ENCODE assay signal across 18 cellular contexts in the genomic region with DNA sequence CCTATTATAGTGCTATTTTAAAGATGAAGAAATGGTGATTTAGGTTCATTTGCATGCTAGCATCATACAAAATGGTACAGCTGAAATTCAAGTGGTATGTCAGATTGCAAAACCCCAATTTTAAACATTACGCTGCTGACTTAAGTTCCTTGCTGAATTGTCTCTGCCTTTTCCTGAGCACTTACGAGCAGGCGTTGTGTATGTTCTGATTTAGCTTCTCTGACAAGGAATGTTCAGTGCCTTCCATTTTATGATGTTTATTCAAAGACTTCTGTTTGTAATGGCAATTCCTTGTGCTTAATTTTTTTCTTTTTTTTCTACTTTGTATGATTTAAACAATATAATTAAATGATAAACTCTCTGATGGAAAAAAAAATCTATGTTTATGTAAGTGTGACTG.
DNase-seq lines count a peak whose midpoint lies in the region; ATAC-seq and TF ChIP-seq lines count a peak whose summit lies in the region.
"Had no signal": no experiment of that assay in that cellular context is flagged by ENCODE, and none has a peak within 500 bp of the region (broad histone marks: within the 10 kb centered on the region; RNA-seq: fewer than 3 reads in every experiment).

No MANE protein-coding gene starts in this region.

- H3K27me3 ChIP-seq in PC-9 (ENCODE audit: insufficient read depth, low read depth) (no peaks in the 10 kb centered on the region), muscle layer of duodenum (ENCODE audit: low read depth, low read length) (no peaks in the 10 kb centered on the region), transverse colon (no peaks in the 10 kb centered on the region)

- BruUV-seq in PC-9 (replicated peaks; lab: Mats Ljungman, UMichigan) = no TSS peak

- peak overlapping the region; percentile 75; the same call in 1 of the 2 replicates for H3K27ac ChIP-seq in PC-9
- peak overlapping the region; percentile 32 for H3K27ac ChIP-seq in muscle layer of duodenum (ENCODE audit: low read length)
- H3K27ac ChIP-seq in transverse colon = peak overlapping the region; percentile 53 to 72 (median 62)

- no peaks in the 10 kb centered on the region for H3K36me3 ChIP-seq in PC-9 (ENCODE audit: low read depth)
- no peaks in the 10 kb centered on the region for H3K36me3 ChIP-seq in muscle layer of duodenum (ENCODE audit: control insufficient read depth in 1 of 2, insufficient read depth in 2 of 2, low read length in 2 of 2)
- H3K36me3 ChIP-seq in transverse colon = no peaks in the 10 kb centered on the region

- no peak overlapping the region for H3K4me3 ChIP-seq in PC-9
- no peak overlapping the region for H3K4me3 ChIP-seq in fibroblast of villous mesenchyme (ENCODE audit: low read depth, low read length)
- H3K4me3 ChIP-seq in muscle layer of duodenum (ENCODE audit: low read depth in 1 of 2, low read length in 2 of 2) = no peak overlapping the region
- H3K4me3 ChIP-seq in transverse colon = no peak overlapping the region
- H3K4me3 ChIP-seq: K562 had no signal

- in situ Hi-C loops in transverse colon (cut with MboI; ENCODE audit: low pct_ligation_motif_present in 1 of 4, low pct_unique_long_range_greater_than_20kb in 1 of 4, low sequenced_read_pairs in 3 of 4) = no loop called here

- no peak overlapping the region for H3K4me2 ChIP-seq in PC-9

- H3K79me2 ChIP-seq in PC-9 (ENCODE audit: low read depth) = no peaks in the 10 kb centered on the region

- H3K9me2 ChIP-seq in PC-9 (ENCODE audit: insufficient read depth) = 0 out of 2 replicates have a peak, but pooled peaks cover 4% of the 10 kb centered on the region

- H3K9me3 ChIP-seq in PC-9 (ENCODE audit: insufficient read depth, low read depth) (no peaks in the 10 kb centered on the region), muscle layer of duodenum (ENCODE audit: control insufficient read depth in 1 of 2, low read length in 2 of 2) (no peaks in the 10 kb centered on the region), transverse colon (no peaks in the 10 kb centered on the region)

- intact Hi-C loops in PC-9 (cut with micrococcal nuclease; ENCODE audit: unreplicated experiment) (loop anchor here (5.0 to 10.0 kb wide), 2 partner anchors 41 to 113 kb away; no protein-coding TSS in a partner anchor), transverse colon (cut with DNase I; ENCODE audit: low total_unique reads) (no loop called here)

- no peak for ATAC-seq in HG03175 (IDR thresholded peaks at IDR 0.05; ENCODE audit: unreplicated experiment)
- ATAC-seq in HG03135 (IDR thresholded peaks at IDR 0.05; ENCODE audit: unreplicated experiment) = no peak
- ATAC-seq: K562 had no signal

- no peak for TF ChIP-seq CTCF in PC-9 (conservative IDR thresholded peaks at IDR 0.05)
- TF ChIP-seq CTCF in fibroblast of villous mesenchyme (IDR thresholded peaks at IDR 0.05; ENCODE audit: insufficient read depth, low read depth, low read length) = no peak
- TF ChIP-seq CTCF in transverse colon (IDR thresholded peaks at IDR 0.05) = no peak

- H2AFZ ChIP-seq in PC-9 = no peak overlapping the region

- H3K4me1 ChIP-seq in PC-9 (replicated peaks; ENCODE audit: insufficient read depth) (peaks cover 39% of the 10 kb centered on the region), muscle layer of duodenum (ENCODE audit: control insufficient read depth in 1 of 2, insufficient read depth in 2 of 2, low read length in 2 of 2) (no peaks in the 10 kb centered on the region), transverse colon (peaks cover 0 to 29% (median 4%) of the 10 kb centered on the region in 4 donors)

- 46 to 62% methylated on average over 3 of the region's 3 CpGs for WGBS in transverse colon (ENCODE audit: low coverage in 1 of 2), 2 donors

- CTCF ChIA-PET in PC-9 (lab: Charles Lee) = no interaction called here

- peaks cover 25% of the 10 kb centered on the region for H3F3A ChIP-seq in PC-9 (ENCODE audit: insufficient read depth, low read depth)

- TF ChIP-seq EP300 in transverse colon (IDR thresholded peaks at IDR 0.05; ENCODE audit: low read depth) = peak; percentile 44

- POLR2A ChIA-PET in PC-9 (lab: Charles Lee; ENCODE audit: unreplicated experiment) = interaction anchor here (0.6 kb wide), 1 partner anchor 19 kb away, joined by 5 read pairs; no protein-coding TSS in a partner anchor

- DNase-seq in PC-9 = no peak
- DNase-seq in fibroblast of villous mesenchyme (ENCODE audit: low read depth) = peak; percentile 23
- no peak for DNase-seq in transverse colon
- no peak for DNase-seq in anterior cingulate cortex (lab: John Stamatoyannopoulos, UW)
- DNase-seq: Calu3; CD4-positive, alpha-beta memory T cell; GF-D8; HCEC 1CT; NCI-H1105 treated with DMSO at 0.1 percent for 48 hours; NCI-H187; NCI-H2107; NCI-H2227 treated with DMSO at 0.1 percent for 48 hours; NCI-H510A treated with DMSO at 0.1 percent for 48 hours; NCI-H774 had no signal

- no peaks in the 10 kb centered on the region for H4K20me1 ChIP-seq in PC-9 (ENCODE audit: insufficient read depth)

- TF ChIP-seq POLR2A in transverse colon (IDR thresholded peaks at IDR 0.05) = no peak
